In genomic region chr20:35146299-35146921, GRCh38 we compare ENCODE assay signal across 8 cellular contexts. TPM values are rescaled to one million over a fixed set of nuclear protein-coding genes. Genes with fewer than 3 reads are reported as not detected.
DNase-seq lines count a peak whose midpoint lies in the region; ATAC-seq, FAIRE-seq and TF ChIP-seq lines count a peak whose summit lies in the region.

No MANE protein-coding gene starts in this region.

- H4K20me1 ChIP-seq in K562 (replicated peaks; ENCODE audit: control insufficient read depth, insufficient read depth, low read length) (no peaks in the 10 kb centered on the region), keratinocyte (ENCODE audit: control insufficient read depth, extremely low read depth, insufficient read depth, low read length) (no peaks in the 10 kb centered on the region)

- in situ Hi-C loops in K562 (cut with MboI), result loop anchor here (5.0 to 25.0 kb wide), 2 partner anchors 46 to 291 kb away; partner anchors contain the start of gene GDF5

- no peaks in the 10 kb centered on the region for H3K27me3 ChIP-seq in K562 (ENCODE audit: control insufficient read depth in 2 of 2, insufficient read depth in 2 of 2, low read length in 2 of 2)
- no peaks in the 10 kb centered on the region for H3K27me3 ChIP-seq in keratinocyte (ENCODE audit: control insufficient read depth, extremely low read depth, insufficient read depth, low read length)
- no peaks in the 10 kb centered on the region for H3K27me3 ChIP-seq in stomach

- WGBS in K562 (ENCODE audit: insufficient coverage, low coverage, missing lambda C conversion rate), result 3% methylated on average over 23 of the region's 23 CpGs
- 2 to 7% (median 3%) methylated on average over 12 to 23 of the region's 23 CpGs for WGBS in stomach, 5 donors

- H3K9ac ChIP-seq in K562 (ENCODE audit: insufficient read depth in 1 of 2, low read depth in 2 of 2, low read length in 2 of 2) (peak overlapping the region; percentile 70 to 94), keratinocyte (ENCODE audit: control insufficient read depth, extremely low read depth, insufficient read depth, low read length) (peak overlapping the region; percentile 86)

- H3K4me2 ChIP-seq in K562 (ENCODE audit: insufficient read depth, low read length) (peak overlapping the region; percentile 98), keratinocyte (ENCODE audit: control insufficient read depth, extremely low read depth, insufficient read depth, low read depth, low read length) (peak overlapping the region; percentile 93)

- TF ChIP-seq EP300 in K562 (IDR thresholded peaks at IDR 0.05; ENCODE audit: low read length) (no peak), stomach (IDR thresholded peaks at IDR 0.05) (no peak)

- peaks cover 9% of the 10 kb centered on the region for H3K79me2 ChIP-seq in K562 (ENCODE audit: control insufficient read depth, insufficient read depth, low read length)
- peaks cover 7% of the 10 kb centered on the region for H3K79me2 ChIP-seq in keratinocyte (ENCODE audit: control insufficient read depth, insufficient read depth, low read length)

- CTCF ChIA-PET in K562 (lab: Yijun Ruan, JAX; ENCODE audit: low intra/inter-chr PET ratio), result interaction anchor here (0.8 to 3.9 kb wide), 5 partner anchors 62 to 161 kb away, joined by 3 to 60 read pairs (median 4); no protein-coding TSS in a partner anchor

- H3K9me1 ChIP-seq in K562 (ENCODE audit: control insufficient read depth, insufficient read depth, low read length) (no peaks in the 10 kb centered on the region), keratinocyte (ENCODE audit: control insufficient read depth, extremely low read depth, insufficient read depth, low read length) (no peaks in the 10 kb centered on the region)

- intact Hi-C loops in K562 (cut with micrococcal nuclease) (loop anchor here (2.0 to 5.0 kb wide), 3 partner anchors 54 to 314 kb away; partner anchors contain the start of genes GGT7 and TRPC4AP), stomach (cut with DNase I; ENCODE audit: low total_unique reads) (loop anchor here (10.0 kb wide), 1 partner anchor 118 kb away; no protein-coding TSS in a partner anchor)

- POLR2A ChIA-PET in K562 (lab: Yijun Ruan, JAX), result interaction anchor here (0.7 to 2.7 kb wide), 7 partner anchors 9 to 130 kb away, joined by 3 to 12 read pairs (median 5); no protein-coding TSS in a partner anchor

- peak; percentile 43 for DNase-seq in AG20443 (ENCODE audit: low spot score)
- peak; percentile 61 for DNase-seq in NCI-H69 (lab: John Stamatoyannopoulos, UW)
- DNase-seq in K562 (ENCODE audit: extremely low read depth in 1 of 4, low spot score in 3 of 4), result peak; percentile 54 to 61 (median 55)
- DNase-seq in keratinocyte (ENCODE audit: low read depth, low spot score), result no peak
- no peak for DNase-seq in stomach
- no peak for DNase-seq in NCI-H2107 treated with DMSO at 0.1 percent for 48 hours (lab: John Stamatoyannopoulos, UW; ENCODE audit: unreplicated experiment)

- FAIRE-seq in K562 (lab: Jason Lieb, UNC) (no peak), keratinocyte (lab: Jason Lieb, UNC) (no peak)

- dilution Hi-C loops in keratinocyte (cut with MboI; ENCODE audit: extremely low pct_ligation_motif_present, low sequenced_read_pairs), result no loop called here

- H3K27ac ChIP-seq in K562 (ENCODE audit: extremely low read depth, low read depth, low read length) (peak overlapping the region; percentile 48), keratinocyte (ENCODE audit: control insufficient read depth, insufficient read depth, low read length) (peak overlapping the region; percentile 94), stomach (peak overlapping the region; percentile 81 to 89 (median 83))

- H3K4me3 ChIP-seq in K562 (peak overlapping the region; percentile 60), keratinocyte (ENCODE audit: control insufficient read depth in 2 of 3, extremely low read depth in 1 of 3, insufficient read depth in 2 of 3, low read depth in 1 of 3, low read length in 3 of 3) (peak overlapping the region; percentile 62 to 98 (median 85)), stomach (peak overlapping the region; percentile 52 to 76 (median 72))

- no peak for TF ChIP-seq RAD21 in K562 (CRISPR knock-in tag; conservative IDR thresholded peaks at IDR 0.05 in 1 of 2, IDR thresholded peaks at IDR 0.05 in 1 of 2)

- H2AFZ ChIP-seq in K562 (ENCODE audit: low read depth, low read length) (peak overlapping the region; percentile 97), keratinocyte (ENCODE audit: control insufficient read depth, low read length) (peak overlapping the region; percentile 98)

- no peaks in the 10 kb centered on the region for H3K9me3 ChIP-seq in K562 (replicated peaks; ENCODE audit: control insufficient read depth, insufficient read depth, low read depth, low read length)
- no peaks in the 10 kb centered on the region for H3K9me3 ChIP-seq in keratinocyte (ENCODE audit: control insufficient read depth, low read depth, low read length)
- no peaks in the 10 kb centered on the region for H3K9me3 ChIP-seq in stomach

- ATAC-seq in GM18868 (IDR thresholded peaks at IDR 0.05; ENCODE audit: unreplicated experiment), result peak; percentile 6
- peak; percentile 65 for ATAC-seq in K562
- ATAC-seq in HG02798 (IDR thresholded peaks at IDR 0.05; ENCODE audit: poor library complexity, unreplicated experiment), result no peak

- TF ChIP-seq POLR2A in K562 (conservative IDR thresholded peaks at IDR 0.05) (no peak), stomach (IDR thresholded peaks at IDR 0.05) (no peak)

- no TSS peak for BruUV-seq in K562 (replicated peaks; lab: Mats Ljungman, UMichigan)

- peaks cover 17% of the 10 kb centered on the region for H3K36me3 ChIP-seq in K562 (ENCODE audit: control insufficient read depth, insufficient read depth, low read length)
- peaks cover 4 to 9% of the 10 kb centered on the region in 2 experiments for H3K36me3 ChIP-seq in keratinocyte (ENCODE audit: control insufficient read depth in 2 of 2, extremely low read depth in 1 of 2, insufficient read depth in 2 of 2, low read length in 2 of 2)
- H3K36me3 ChIP-seq in stomach, result peaks cover 21 to 34% (median 29%) of the 10 kb centered on the region in 4 donors

- H3K4me1 ChIP-seq in K562 (replicated peaks in 1 of 2; ENCODE audit: control insufficient read depth in 2 of 2, insufficient read depth in 2 of 2, low read length in 2 of 2), result peaks cover 14 to 15% of the 10 kb centered on the region in 2 experiments; a peak in 4 of 5 replicates
- peaks cover 15% of the 10 kb centered on the region for H3K4me1 ChIP-seq in keratinocyte (ENCODE audit: control insufficient read depth, extremely low read depth, insufficient read depth, low read length)
- peaks cover 0 to 35% (median 32%) of the 10 kb centered on the region in 4 donors for H3K4me1 ChIP-seq in stomach

- TF ChIP-seq CTCF in K562 (IDR thresholded peaks at IDR 0.05 in 2 of 3, conservative IDR thresholded peaks at IDR 0.05 in 1 of 3; ENCODE audit: insufficient read depth in 2 of 3, low read depth in 1 of 3, low read length in 3 of 3) (peak in 1 of 3 experiments; percentile 14; a peak in 1 of 6 replicates), keratinocyte (optimal IDR thresholded peaks at IDR 0.05 in 1 of 3, IDR thresholded peaks at IDR 0.05 in 1 of 3, conservative IDR thresholded peaks at IDR 0.05 in 1 of 3; ENCODE audit: extremely low read depth in 1 of 3, insufficient read depth in 2 of 3, low read length in 3 of 3) (peak in 1 of 3 experiments; percentile 8), stomach (IDR thresholded peaks at IDR 0.05) (no peak)

RNA-seq across cellular contexts. Expression of gene EDEM2, which starts 0.7 kb away (rescaled TPM):
- total RNA-seq in K562 (2011; cell fraction: chromatin; rRNA removed; ENCODE audit: low replicate concordance), result 8.9 and 14.8 TPM in 2 replicates
- total RNA-seq in K562 (2011; cell fraction: nucleolus; rRNA removed), result 12.9 and 17.7 TPM in 2 replicates
- 14.7 and 15.8 TPM in 2 replicates for total RNA-seq in K562 (2011; cell fraction: nucleoplasm; rRNA removed)
- 10.1 and 13.3 TPM in 2 replicates for total RNA-seq in K562 (2014; rRNA removed)
- total RNA-seq in K562 (2014; rRNA removed; fragmentation: Illumina TruSeq; extraction: Trizol), result 8.6 and 9.7 TPM in 2 replicates
- 10.9 and 11.2 TPM in 2 replicates for total RNA-seq in K562 (2015; rRNA removed; fragmentation: Illumina TruSeq; extraction: Trizol)
- 9.8 and 10.4 TPM in 2 replicates for total RNA-seq in K562 (2021)
- 6.9 and 8.8 TPM in 2 replicates for polyA plus RNA-seq in K562 (2011; rRNA removed)
- 6.7 and 7.4 TPM in 2 replicates for polyA plus RNA-seq in K562 (2011; cell fraction: cytosol; rRNA removed)
- 11.6 and 12.1 TPM in 2 replicates for polyA plus RNA-seq in K562 (2011; cell fraction: nucleus; rRNA removed)
- 12.0 and 25.9 TPM in 2 replicates for polyA plus RNA-seq in K562 (2012)
- 10.3 and 11.0 TPM in 2 replicates for polyA plus RNA-seq in K562 (2014; fragmentation: Illumina TruSeq; extraction: Trizol)
- 1 to 10 TPM; 7.3 to 9.1 TPM for polyA plus RNA-seq in K562 (2014; fragmentation: Nextera tagmentation; extraction: Ambion mirVana)
- polyA plus RNA-seq in K562 (2014; rRNA removed), result 5.5 and 6.9 TPM in 2 replicates
- 5.5 TPM in 2 replicates for polyA minus RNA-seq in K562 (2011; rRNA and poly(A)+ RNA removed)
- 4.8 and 5.4 TPM in 2 replicates for polyA minus RNA-seq in K562 (2011; cell fraction: cytosol; rRNA and poly(A)+ RNA removed)
- polyA minus RNA-seq in K562 (2011; cell fraction: nucleus; rRNA and poly(A)+ RNA removed), result 2.7 and 3.4 TPM in 2 replicates
- polyA plus RNA-seq in keratinocyte, result 11.0 to 22.6 TPM (median 15.4 TPM) in 3 replicates
- polyA plus RNA-seq in keratinocyte (2011; ENCODE audit: low read depth), result 3.5 TPM
- 12.8 and 13.4 TPM in 2 replicates for polyA plus RNA-seq in keratinocyte (2011; cell fraction: cytosol; rRNA removed)
- 22.4 and 26.5 TPM in 2 replicates for polyA plus RNA-seq in keratinocyte (2011; cell fraction: nucleus; rRNA removed)
- polyA plus RNA-seq in keratinocyte (2012; ENCODE audit: low replicate concordance), result 13.2 and 21.1 TPM in 2 replicates
- polyA minus RNA-seq in keratinocyte, result 11.7 to 15.7 TPM (median 13.6 TPM) in 3 replicates
- polyA minus RNA-seq in keratinocyte (2011; cell fraction: cytosol; rRNA and poly(A)+ RNA removed), result 12.1 TPM
- 7.1 and 12.6 TPM in 2 replicates for polyA minus RNA-seq in keratinocyte (2011; cell fraction: nucleus; rRNA and poly(A)+ RNA removed)
- total RNA-seq in stomach, result 10 to 100 TPM in 4 of 5 donors, 1 to 10 TPM in 1; 8.4 to 55.8 (median 15.8) TPM
- 10 to 100 TPM in 1 of 3 donors, 1 to 10 TPM in 2; 7.9 to 11.6 (median 9.2) TPM for polyA plus RNA-seq in stomach

RNA-seq across cellular contexts. Expression of gene PROCR, which starts 25.5 kb away (rescaled TPM):
- 2.5 and 7.2 TPM in 2 replicates for total RNA-seq in K562 (2011; cell fraction: chromatin; rRNA removed; ENCODE audit: low replicate concordance)
- 10.1 and 13.0 TPM in 2 replicates for total RNA-seq in K562 (2011; cell fraction: nucleolus; rRNA removed)
- 7.0 and 8.1 TPM in 2 replicates for total RNA-seq in K562 (2011; cell fraction: nucleoplasm; rRNA removed)
- total RNA-seq in K562 (2014; rRNA removed) (4.9 and 5.7 TPM in 2 replicates), K562 (2014; rRNA removed; fragmentation: Illumina TruSeq; extraction: Trizol) (3.4 and 3.7 TPM in 2 replicates), K562 (2015; rRNA removed; fragmentation: Illumina TruSeq; extraction: Trizol) (3.8 and 4.0 TPM in 2 replicates), K562 (2021) (4.1 and 4.5 TPM in 2 replicates), stomach (10 to 100 TPM in 2 of 5 donors, 1 to 10 TPM in 3; 4.0 to 37.6 (median 7.8) TPM)
- polyA plus RNA-seq in K562 (2011; rRNA removed) (5.3 and 7.1 TPM in 2 replicates), K562 (2014; fragmentation: Illumina TruSeq; extraction: Trizol) (3.6 and 4.6 TPM in 2 replicates), K562 (2014; fragmentation: Nextera tagmentation; extraction: Ambion mirVana) (1 to 10 TPM; 1.6 to 2.6 TPM), K562 (2014; rRNA removed) (6.1 and 9.6 TPM in 2 replicates), keratinocyte (61.6 to 92.4 TPM (median 74.1 TPM) in 3 replicates), stomach (10 to 100 TPM; 15.0 to 31.2 (median 27.6) TPM)
- 6.2 and 20.5 TPM in 2 replicates for polyA plus RNA-seq in K562 (2011; cell fraction: cytosol; rRNA removed)
- 2.5 and 4.1 TPM in 2 replicates for polyA plus RNA-seq in K562 (2011; cell fraction: nucleus; rRNA removed)
- 5.5 and 7.4 TPM in 2 replicates for polyA plus RNA-seq in K562 (2012)
- 2.6 and 3.9 TPM in 2 replicates for polyA minus RNA-seq in K562 (2011; rRNA and poly(A)+ RNA removed)
- polyA minus RNA-seq in K562 (2011; cell fraction: cytosol; rRNA and poly(A)+ RNA removed), result 2.5 and 3.1 TPM in 2 replicates
- 0.81 and 1.3 TPM in 2 replicates for polyA minus RNA-seq in K562 (2011; cell fraction: nucleus; rRNA and poly(A)+ RNA removed)
- polyA plus RNA-seq in keratinocyte (2011; ENCODE audit: low read depth), result 7.0 TPM
- 52.3 and 78.5 TPM in 2 replicates for polyA plus RNA-seq in keratinocyte (2011; cell fraction: cytosol; rRNA removed)
- 61.9 and 89.3 TPM in 2 replicates for polyA plus RNA-seq in keratinocyte (2011; cell fraction: nucleus; rRNA removed)
- 20.2 and 62.6 TPM in 2 replicates for polyA plus RNA-seq in keratinocyte (2012; ENCODE audit: low replicate concordance)
- polyA minus RNA-seq in keratinocyte, result 42.6 to 54.4 TPM (median 49.9 TPM) in 3 replicates
- polyA minus RNA-seq in keratinocyte (2011; cell fraction: cytosol; rRNA and poly(A)+ RNA removed), result 72.1 TPM
- 36.7 and 42.1 TPM in 2 replicates for polyA minus RNA-seq in keratinocyte (2011; cell fraction: nucleus; rRNA and poly(A)+ RNA removed)

RNA-seq across cellular contexts. Expression of gene TRPC4AP, which starts 53.8 kb away (rescaled TPM):
- total RNA-seq in K562 (2011; cell fraction: chromatin; rRNA removed; ENCODE audit: low replicate concordance), result 144 and 200 TPM in 2 replicates
- total RNA-seq in K562 (2011; cell fraction: nucleolus; rRNA removed), result 104 and 109 TPM in 2 replicates
- total RNA-seq in K562 (2011; cell fraction: nucleoplasm; rRNA removed), result 81.8 and 94.8 TPM in 2 replicates
- total RNA-seq in K562 (2014; rRNA removed) (27.8 and 30.4 TPM in 2 replicates), K562 (2014; rRNA removed; fragmentation: Illumina TruSeq; extraction: Trizol) (30.8 and 31.4 TPM in 2 replicates), K562 (2015; rRNA removed; fragmentation: Illumina TruSeq; extraction: Trizol) (33.2 and 33.3 TPM in 2 replicates), K562 (2021) (52.4 and 55.9 TPM in 2 replicates), stomach (10 to 100 TPM; 26.3 to 89.0 (median 68.3) TPM)
- polyA plus RNA-seq in K562 (2011; rRNA removed) (70.3 and 92.0 TPM in 2 replicates), K562 (2014; fragmentation: Illumina TruSeq; extraction: Trizol) (49.1 and 53.7 TPM in 2 replicates), K562 (2014; fragmentation: Nextera tagmentation; extraction: Ambion mirVana) (1 to 10 TPM; 2.3 to 3.6 TPM), K562 (2014; rRNA removed) (54.4 and 55.0 TPM in 2 replicates), keratinocyte (53.9 to 69.1 TPM (median 64.8 TPM) in 3 replicates), stomach (10 to 100 TPM; 26.2 to 37.4 (median 29.6) TPM)
- polyA plus RNA-seq in K562 (2011; cell fraction: cytosol; rRNA removed), result 72.8 and 74.0 TPM in 2 replicates
- polyA plus RNA-seq in K562 (2011; cell fraction: nucleus; rRNA removed), result 202 and 245 TPM in 2 replicates
- polyA plus RNA-seq in K562 (2012), result 41.4 and 126 TPM in 2 replicates
- 79.0 and 79.5 TPM in 2 replicates for polyA minus RNA-seq in K562 (2011; rRNA and poly(A)+ RNA removed)
- 42.6 and 43.7 TPM in 2 replicates for polyA minus RNA-seq in K562 (2011; cell fraction: cytosol; rRNA and poly(A)+ RNA removed)
- polyA minus RNA-seq in K562 (2011; cell fraction: nucleus; rRNA and poly(A)+ RNA removed), result 37.8 and 72.4 TPM in 2 replicates
- polyA plus RNA-seq in keratinocyte (2011; ENCODE audit: low read depth), result 16.5 TPM
- 54.4 and 60.1 TPM in 2 replicates for polyA plus RNA-seq in keratinocyte (2011; cell fraction: cytosol; rRNA removed)
- 91.6 and 104 TPM in 2 replicates for polyA plus RNA-seq in keratinocyte (2011; cell fraction: nucleus; rRNA removed)
- polyA plus RNA-seq in keratinocyte (2012; ENCODE audit: low replicate concordance), result 36.9 and 46.7 TPM in 2 replicates
- 70.9 to 93.7 TPM (median 77.5 TPM) in 3 replicates for polyA minus RNA-seq in keratinocyte
- 58.5 TPM for polyA minus RNA-seq in keratinocyte (2011; cell fraction: cytosol; rRNA and poly(A)+ RNA removed)
- 52.5 and 75.2 TPM in 2 replicates for polyA minus RNA-seq in keratinocyte (2011; cell fraction: nucleus; rRNA and poly(A)+ RNA removed)

Comparison
In these comparisons a context has a peak if more than half of its experiments do, and no peak if none do; other contexts are left out.
1. DNase-seq: peak in AG20443 (single experiment), NCI-H69 (single experiment) and K562 (4 of 4); none in keratinocyte (single experiment), stomach (single experiment) and NCI-H2107 treated with DMSO at 0.1 percent for 48 hours (single experiment).
2. Peak in every context shown above with its lines, with median percentiles within 50 percentile points of each other: H3K27ac ChIP-seq and H3K4me3 ChIP-seq.